ENCODE assay signal across 8 cellular contexts in genomic region chr13:45615501-45616101, GRCh38. TPM values are rescaled to one million over a fixed set of nuclear protein-coding genes. Genes with fewer than 3 reads are reported as not detected.
DNase-seq lines count a peak whose midpoint lies in the region; ATAC-seq and TF ChIP-seq lines count a peak whose summit lies in the region.

ERICH6B (minus strand) TSS chr13:45615739; CDS start chr13:45597005, 18,734 bp downstream.

- peaks cover 25% of the 10 kb centered on the region for H3K27me3 ChIP-seq in fibroblast of lung (ENCODE audit: control insufficient read depth, insufficient read depth, low read length)
- H3K27me3 ChIP-seq in neural progenitor cell: peaks cover 51% of the 10 kb centered on the region
- peaks cover 0 to 43% (median 0%) of the 10 kb centered on the region in 7 donors for H3K27me3 ChIP-seq in spleen (replicated peaks in 1 of 7)

- CTCF ChIA-PET in OCI-LY7 (lab: Charles Lee; ENCODE audit: unreplicated experiment): no interaction called here

- no peak within 1 kb of the TSS for H3K9ac ChIP-seq in fibroblast of lung (ENCODE audit: insufficient read depth, low read length)
- H3K9ac ChIP-seq in neural progenitor cell: no peak within 1 kb of the TSS

- H3F3A ChIP-seq in neural progenitor cell (ENCODE audit: low read depth): no peaks in the 10 kb centered on the region

- H3K36me3 ChIP-seq in fibroblast of lung (ENCODE audit: control insufficient read depth, insufficient read depth, low read length) (no peaks in the 10 kb centered on the region), neural progenitor cell (no peaks in the 10 kb centered on the region), OCI-LY7 (ENCODE audit: insufficient read depth, low read length) (no peaks in the 10 kb centered on the region), spleen (no peaks in the 10 kb centered on the region)

- H3K4me2 ChIP-seq in fibroblast of lung (ENCODE audit: extremely low read depth, insufficient read depth, low read length) (no peak within 1 kb of the TSS), neural progenitor cell (peak within 1 kb of the TSS; percentile 76), OCI-LY7 (ENCODE audit: low read length) (no peak within 1 kb of the TSS)

- ATAC-seq in HG03045 (IDR thresholded peaks at IDR 0.05; ENCODE audit: unreplicated experiment): no peak

- no peaks in the 10 kb centered on the region for H3K36me3 Mint-ChIP-seq in neural progenitor cell

- H3K27me3 Mint-ChIP-seq in neural progenitor cell (ENCODE audit: insufficient read depth, low read depth): peaks cover 8% of the 10 kb centered on the region

- peaks cover 53% of the 10 kb centered on the region for H3K4me1 Mint-ChIP-seq in neural progenitor cell

- no peak for TF ChIP-seq CTCF in fibroblast of lung (conservative IDR thresholded peaks at IDR 0.05 in 1 of 2, IDR thresholded peaks at IDR 0.05 in 1 of 2; ENCODE audit: low read depth in 1 of 2, low read length in 2 of 2)
- TF ChIP-seq CTCF in neural progenitor cell (IDR thresholded peaks at IDR 0.05): no peak
- TF ChIP-seq CTCF in OCI-LY7 (conservative IDR thresholded peaks at IDR 0.05; ENCODE audit: low read length): no peak
- no peak for TF ChIP-seq CTCF in spleen (IDR thresholded peaks at IDR 0.05 in 8 of 11, conservative IDR thresholded peaks at IDR 0.05 in 3 of 11)

- H3K9me2 ChIP-seq in OCI-LY7 (ENCODE audit: insufficient read depth, low read length): no peaks in the 10 kb centered on the region

- H2AFZ ChIP-seq in fibroblast of lung (ENCODE audit: low read length) (no peak within 1 kb of the TSS), neural progenitor cell (replicated peaks) (peak within 1 kb of the TSS; percentile 89), OCI-LY7 (ENCODE audit: low read length) (no peak within 1 kb of the TSS)

- H3K27ac ChIP-seq in fibroblast of lung (ENCODE audit: insufficient read depth, low read length): no peak within 1 kb of the TSS
- H3K27ac ChIP-seq in neural progenitor cell: no peak within 1 kb of the TSS
- H3K27ac ChIP-seq in OCI-LY7 (ENCODE audit: low read depth, low read length, poor library complexity, severe bottlenecking): no peak within 1 kb of the TSS
- no peak within 1 kb of the TSS for H3K27ac ChIP-seq in spleen

- H4K20me1 ChIP-seq in fibroblast of lung (ENCODE audit: control insufficient read depth, extremely low read depth, insufficient read depth, low read length) (no peaks in the 10 kb centered on the region), neural progenitor cell (ENCODE audit: low read depth) (no peaks in the 10 kb centered on the region), OCI-LY7 (ENCODE audit: insufficient read depth, low read length) (no peaks in the 10 kb centered on the region)

- H3K4me3 ChIP-seq in fibroblast of lung (replicated peaks in 1 of 4; ENCODE audit: control extremely low read depth in 1 of 4, insufficient read depth in 1 of 4, low read depth in 3 of 4, low read length in 4 of 4) (no peak within 1 kb of the TSS), neural progenitor cell (peak within 1 kb of the TSS; percentile 42), OCI-LY7 (ENCODE audit: low read depth, low read length, poor library complexity, severe bottlenecking) (no peak within 1 kb of the TSS), spleen (peak within 1 kb of the TSS in 1 of 8 donors; percentile 19)

- H3K79me2 ChIP-seq in fibroblast of lung (ENCODE audit: control insufficient read depth, insufficient read depth, low read length) (no peaks in the 10 kb centered on the region), neural progenitor cell (ENCODE audit: low read depth) (no peaks in the 10 kb centered on the region), OCI-LY7 (ENCODE audit: insufficient read depth, low read depth, low read length) (no peaks in the 10 kb centered on the region)

- POLR2A ChIA-PET in OCI-LY7 (lab: Charles Lee): no interaction called here

- DNase-seq in EL (peak; percentile 51), NCI-H345 (lab: John Stamatoyannopoulos, UW) (peak; percentile 58), fibroblast of lung (ENCODE audit: low read depth in 2 of 2) (peak; percentile 21 to 36), neural progenitor cell (ENCODE audit: low spot score) (peak; percentile 92), SKM-1 treated with dmso at 0.1 percent for 144 hours (lab: John Stamatoyannopoulos, UW; ENCODE audit: unreplicated experiment) (no peak), OCI-LY7 (ENCODE audit: low spot score) (no peak), spleen (no peak)

- BruUV-seq in OCI-LY7 (replicated peaks; lab: Mats Ljungman, UMichigan): no TSS peak

- no peak for TF ChIP-seq POLR2A in spleen (IDR thresholded peaks at IDR 0.05)

- no peaks in the 10 kb centered on the region for H3K4me1 ChIP-seq in fibroblast of lung (ENCODE audit: control insufficient read depth, extremely low read depth, insufficient read depth, low read length)
- peaks cover 8% of the 10 kb centered on the region for H3K4me1 ChIP-seq in neural progenitor cell
- H3K4me1 ChIP-seq in OCI-LY7 (ENCODE audit: insufficient read depth, low read length, poor library complexity, severe bottlenecking): no peaks in the 10 kb centered on the region
- H3K4me1 ChIP-seq in spleen: peaks cover 0 to 10% (median 4%) of the 10 kb centered on the region in 6 donors

- no peaks in the 10 kb centered on the region for H3K9me3 ChIP-seq in fibroblast of lung (ENCODE audit: control insufficient read depth, insufficient read depth, low read depth, low read length)
- H3K9me3 ChIP-seq in neural progenitor cell (ENCODE audit: low read depth): no peaks in the 10 kb centered on the region
- H3K9me3 ChIP-seq in OCI-LY7 (ENCODE audit: low read length): no peaks in the 10 kb centered on the region
- no peaks in the 10 kb centered on the region for H3K9me3 ChIP-seq in spleen

- 5 to 17% (median 7%) methylated on average over 26 to 27 of the region's 27 CpGs for WGBS in spleen, 5 donors

- H3K27ac Mint-ChIP-seq in neural progenitor cell: peak within 1 kb of the TSS; percentile 100

- H3K4me3 Mint-ChIP-seq in neural progenitor cell: peak within 1 kb of the TSS; percentile 79

- H3K9me3 Mint-ChIP-seq in neural progenitor cell: peaks cover 24% of the 10 kb centered on the region

- intact Hi-C loops in OCI-LY7 (cut with micrococcal nuclease; ENCODE audit: unreplicated experiment) (no loop called here), spleen (cut with DNase I; ENCODE audit: low total_unique reads) (no loop called here)

RNA-seq across cellular contexts. Expression of gene ERICH6B, which starts in this region (rescaled TPM):
- total RNA-seq in fibroblast of lung (not detected in 2 replicates), neural progenitor cell (ENCODE audit: low replicate concordance) (not detected in 2 replicates), OCI-LY7 (2022) (not detected in 2 replicates), spleen (not detected)
- polyA plus RNA-seq in fibroblast of lung (not detected in 2 replicates), spleen (not detected)
- 0.29 TPM in 1 of 2 replicates, not detected in the other for polyA plus RNA-seq in fibroblast of lung (2012)
- polyA minus RNA-seq in fibroblast of lung (ENCODE audit: low replicate concordance): not detected in 2 replicates
- not detected in 2 replicates for total RNA-seq in OCI-LY7 (2014; rRNA removed; shearing (Covaris generic))

Comparison
In these comparisons a context has a peak if more than half of its experiments do, and no peak if none do; other contexts are left out.
1. Peak in DNase-seq in fibroblast of lung; RNA of the gene not detected or under 1 TPM.
2. Peak in DNase-seq, H3K4me3 ChIP-seq and H3K4me2 ChIP-seq in neural progenitor cell; RNA of the gene not detected or under 1 TPM.
3. DNase-seq: peak in EL (single experiment) and NCI-H345 (single experiment); none in SKM-1 treated with dmso at 0.1 percent for 144 hours (single experiment), OCI-LY7 (single experiment) and spleen (single experiment).